9 cellular contexts compared by ENCODE assay signal in the genomic region with DNA sequence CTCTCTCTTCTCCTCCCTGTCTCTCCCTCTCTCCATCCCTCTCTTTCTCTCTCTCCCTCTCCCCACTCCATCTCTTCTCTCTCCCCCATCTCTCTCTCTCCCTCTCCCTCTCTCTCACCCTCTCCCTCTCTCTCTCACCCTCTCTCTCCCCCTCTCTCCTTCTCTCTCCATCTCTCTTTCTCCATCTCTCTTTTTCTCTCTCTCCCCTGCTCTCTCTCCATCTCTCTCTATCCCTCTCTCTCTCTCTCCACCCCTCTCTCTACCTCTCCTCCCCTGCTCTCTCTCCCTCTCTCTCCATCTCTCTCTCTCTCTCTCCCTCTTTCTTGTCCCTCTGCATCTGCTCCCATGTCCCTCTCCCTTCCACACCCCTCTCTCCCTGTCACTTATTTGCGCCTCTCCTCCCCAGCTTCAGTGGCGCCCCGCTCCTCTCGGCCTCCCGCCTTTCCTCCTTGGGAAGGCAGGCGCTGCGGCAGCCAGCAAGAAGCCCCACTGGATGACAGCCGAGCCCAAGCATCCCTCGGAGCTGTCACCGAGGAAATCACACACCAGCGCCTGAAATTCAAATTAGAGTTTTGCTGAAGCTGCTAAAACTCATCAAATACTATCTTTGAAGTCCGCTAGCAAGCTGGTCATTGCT. TPM values are rescaled to one million over a fixed set of nuclear protein-coding genes. Genes with fewer than 3 reads are reported as not detected.
"Had no signal": no experiment of that assay in that cellular context is flagged by ENCODE, and none has a peak within 500 bp of the region (broad histone marks: within the 10 kb centered on the region; RNA-seq: fewer than 3 reads in every experiment).

No MANE protein-coding gene starts in this region.

- FAIRE-seq: H1, H54, HTR-8/SVneo had no signal

- H3K4me2 ChIP-seq: GM23338 had no signal

- DNase-seq: IMR-90, KBM-7 had no signal

- H2AFZ ChIP-seq: GM23338 had no signal

- H3K4me3 Mint-ChIP-seq: GM23338 had no signal

- ATAC-seq: GM23338, HCT116 had no signal

- H3K36me3 ChIP-seq: HAP-1 had no signal

- H3K4me3 ChIP-seq: GM23338, HAP-1 had no signal

- H3K27ac Mint-ChIP-seq: GM23338 had no signal

- H3K9me3 Mint-ChIP-seq: GM23338 had no signal

- H3K4me1 ChIP-seq: HAP-1 had no signal

- H3K9me3 ChIP-seq: HAP-1 had no signal

RNA-seq across cellular contexts. Expression of gene EPHA8, which starts 15.4 kb away (rescaled TPM):
- total RNA-seq: HT-29, IMR-90 had no signal
- polyA plus RNA-seq: IMR-90 had no signal
